In the genomic region with DNA sequence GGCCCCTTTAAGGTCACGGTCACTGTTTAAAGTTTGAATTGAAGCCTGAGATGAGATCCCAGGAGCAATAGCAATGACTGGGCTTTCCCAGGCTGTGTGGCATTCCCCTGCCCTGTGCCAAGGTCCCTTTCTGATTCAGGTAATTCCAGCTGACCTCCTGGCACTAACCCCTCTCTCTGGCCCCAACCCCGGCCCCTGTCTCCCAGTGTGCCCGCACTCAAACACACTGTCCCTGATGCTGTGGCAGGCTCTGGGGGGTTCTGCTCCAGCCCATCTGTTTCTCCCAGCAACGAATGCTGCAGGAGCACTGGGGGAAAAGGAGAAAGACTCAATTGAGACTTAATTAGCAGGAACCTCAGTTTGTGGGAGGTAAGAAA, we compare ENCODE assay signal across 18 cellular contexts.
A peak's percentile ranks its signal among the peaks of the same experiment; 100 is the strongest.
DNase-seq lines count a peak whose midpoint lies in the region; TF ChIP-seq lines count a peak whose summit lies in the region.
"Had no signal": no experiment of that assay in that cellular context is flagged by ENCODE, and none has a peak within 500 bp of the region (broad histone marks: within the 10 kb centered on the region; RNA-seq: fewer than 3 reads in every experiment).

No MANE protein-coding gene starts in this region.

- intact Hi-C loops in activated T-helper 2 cell treated with anti-CD3 and anti-CD28 coated beads, Interferon-gamma antibody, Interleukin-2, Interleukin-4, amounts not matched to agents 10 μg/mL and 5 μg/mL and 100 μg/mL, durations not matched to agents 14 hours and 24 hours and 36 hours (cut with micrococcal nuclease): no loop called here
- intact Hi-C loops in stomach (cut with DNase I; ENCODE audit: low total_unique reads): no loop called here

- H4K8ac ChIP-seq in neuronal stem cell (ENCODE audit: low read depth, low read length): no peak overlapping the region

- H2AFZ ChIP-seq in neuronal stem cell (ENCODE audit: low read length): peak overlapping the region; percentile 84
- H2AFZ ChIP-seq: PC-9 had no signal

- peak overlapping the region; percentile 37 for H3K27ac Mint-ChIP-seq in activated T-helper 2 cell treated with anti-CD3 and anti-CD28 coated beads, Interferon-gamma antibody, Interleukin-2, Interleukin-4, amounts not matched to agents 10 μg/mL and 5 μg/mL and 100 μg/mL, durations not matched to agents 14 hours and 24 hours and 36 hours
- H3K27ac Mint-ChIP-seq: CD14-positive monocyte had no signal

- no peak overlapping the region for H2AK5ac ChIP-seq in neuronal stem cell (ENCODE audit: low read depth, low read length)

- no peak overlapping the region for H3K4ac ChIP-seq in neuronal stem cell (ENCODE audit: low read length)

- no peak for TF ChIP-seq EP300 in stomach (IDR thresholded peaks at IDR 0.05)

- no peak overlapping the region for H2BK5ac ChIP-seq in neuronal stem cell (ENCODE audit: low read length)

- H3K36me3 ChIP-seq in right atrium auricular region: no peaks in the 10 kb centered on the region
- H3K36me3 ChIP-seq in neuronal stem cell (replicated peaks in 1 of 2; ENCODE audit: control insufficient read depth in 2 of 2, insufficient read depth in 2 of 2, low read length in 2 of 2): no peaks in the 10 kb centered on the region
- no peaks in the 10 kb centered on the region for H3K36me3 ChIP-seq in stomach
- H3K36me3 ChIP-seq: MG63 had no signal

- no peak overlapping the region for H3K9ac ChIP-seq in neuronal stem cell (ENCODE audit: low read depth, low read length, poor library complexity)

- WGBS in neuronal stem cell (ENCODE audit: extremely low coverage in 2 of 2, insufficient read length in 2 of 2, insufficient replicate concordance in 1 of 2), 2 donors: no CpG with 5 or more reads among the region's 4 CpGs
- WGBS in stomach, 5 donors: 68 to 85% (median 81%) methylated on average over 4 of the region's 4 CpGs

- TF ChIP-seq POLR2A in stomach (IDR thresholded peaks at IDR 0.05): no peak

- no peaks in the 10 kb centered on the region for H3K27me3 Mint-ChIP-seq in activated T-helper 2 cell treated with anti-CD3 and anti-CD28 coated beads, Interferon-gamma antibody, Interleukin-2, Interleukin-4, amounts not matched to agents 10 μg/mL and 5 μg/mL and 100 μg/mL, durations not matched to agents 14 hours and 24 hours and 36 hours (ENCODE audit: low read depth)

- peaks cover 23% of the 10 kb centered on the region for H3K4me1 Mint-ChIP-seq in activated T-helper 2 cell treated with anti-CD3 and anti-CD28 coated beads, Interferon-gamma antibody, Interleukin-2, Interleukin-4, amounts not matched to agents 10 μg/mL and 5 μg/mL and 100 μg/mL, durations not matched to agents 14 hours and 24 hours and 36 hours (ENCODE audit: low read depth)
- H3K4me1 Mint-ChIP-seq: CD14-positive monocyte had no signal

- H3K4me3 Mint-ChIP-seq in activated T-helper 2 cell treated with anti-CD3 and anti-CD28 coated beads, Interferon-gamma antibody, Interleukin-2, Interleukin-4, amounts not matched to agents 10 μg/mL and 5 μg/mL and 100 μg/mL, durations not matched to agents 14 hours and 24 hours and 36 hours (ENCODE audit: low read depth): no peak overlapping the region
- H3K4me3 Mint-ChIP-seq: CD14-positive monocyte had no signal

- no peak overlapping the region for H2BK15ac ChIP-seq in neuronal stem cell (ENCODE audit: low read length)

- peak overlapping the region; percentile 31 to 48 for H3K4me3 ChIP-seq in right atrium auricular region
- no peak overlapping the region for H3K4me3 ChIP-seq in neuronal stem cell (ENCODE audit: low read length in 2 of 2)
- H3K4me3 ChIP-seq in stomach: no peak overlapping the region
- H3K4me3 ChIP-seq: K562, MG63, PC-9 had no signal

- no peaks in the 10 kb centered on the region for H3K79me1 ChIP-seq in neuronal stem cell (ENCODE audit: low read depth, low read length)

- H3K9me3 ChIP-seq in right atrium auricular region: no peaks in the 10 kb centered on the region
- H3K9me3 ChIP-seq in neuronal stem cell (replicated peaks in 1 of 2; ENCODE audit: control insufficient read depth in 2 of 2, insufficient read depth in 1 of 2, low read depth in 1 of 2, low read length in 2 of 2): no peaks in the 10 kb centered on the region
- H3K9me3 ChIP-seq in stomach: no peaks in the 10 kb centered on the region
- H3K9me3 ChIP-seq: MG63 had no signal

- no peak overlapping the region for H3K23ac ChIP-seq in neuronal stem cell (ENCODE audit: low read depth, low read length, poor library complexity)

- no peak overlapping the region for H4K91ac ChIP-seq in neuronal stem cell (ENCODE audit: low read depth, low read length, poor library complexity)

- no peak overlapping the region for H3K4me2 ChIP-seq in neuronal stem cell (ENCODE audit: insufficient read depth, low read length, poor library complexity, severe bottlenecking)
- H3K4me2 ChIP-seq: PC-9 had no signal

- H3K14ac ChIP-seq in neuronal stem cell (ENCODE audit: low read length): peak overlapping the region; percentile 67

- H3K27me3 ChIP-seq in right atrium auricular region: no peaks in the 10 kb centered on the region
- H3K27me3 ChIP-seq in neuronal stem cell (ENCODE audit: control insufficient read depth in 3 of 3, insufficient read depth in 3 of 3, low read depth in 1 of 3, low read length in 3 of 3): peaks cover 0 to 2% (median 0%) of the 10 kb centered on the region in 3 experiments
- H3K27me3 ChIP-seq in stomach: peaks cover 0 to 30% (median 0%) of the 10 kb centered on the region in 3 donors

- H3K4me1 ChIP-seq in right atrium auricular region: peaks cover 0 to 12% of the 10 kb centered on the region in 2 donors
- H3K4me1 ChIP-seq in neuronal stem cell (ENCODE audit: control insufficient read depth in 2 of 2, insufficient read depth in 1 of 2, low read depth in 1 of 2, low read length in 2 of 2): peaks cover 9 to 44% of the 10 kb centered on the region in 2 donors
- H3K4me1 ChIP-seq in stomach: no peaks in the 10 kb centered on the region

- H3K9me3 Mint-ChIP-seq in activated T-helper 2 cell treated with anti-CD3 and anti-CD28 coated beads, Interferon-gamma antibody, Interleukin-2, Interleukin-4, amounts not matched to agents 10 μg/mL and 5 μg/mL and 100 μg/mL, durations not matched to agents 14 hours and 24 hours and 36 hours: no peaks in the 10 kb centered on the region

- H2BK12ac ChIP-seq in neuronal stem cell (ENCODE audit: low read length): no peak overlapping the region

- no peak for TF ChIP-seq CTCF in right atrium auricular region (IDR thresholded peaks at IDR 0.05)
- TF ChIP-seq CTCF in stomach (IDR thresholded peaks at IDR 0.05): no peak

- H3K27ac ChIP-seq in right atrium auricular region: peak overlapping the region; percentile 78 to 87
- no peak overlapping the region for H3K27ac ChIP-seq in neuronal stem cell (replicated peaks; ENCODE audit: low read length)
- no peak overlapping the region for H3K27ac ChIP-seq in stomach
- H3K27ac ChIP-seq: PC-9 had no signal

- no peaks in the 10 kb centered on the region for H3K36me3 Mint-ChIP-seq in activated T-helper 2 cell treated with anti-CD3 and anti-CD28 coated beads, Interferon-gamma antibody, Interleukin-2, Interleukin-4, amounts not matched to agents 10 μg/mL and 5 μg/mL and 100 μg/mL, durations not matched to agents 14 hours and 24 hours and 36 hours (ENCODE audit: low read depth)
- H3K36me3 Mint-ChIP-seq: CD14-positive monocyte had no signal

- no peak overlapping the region for H2BK120ac ChIP-seq in neuronal stem cell (ENCODE audit: low read depth, low read length)

- DNase-seq in NCI-H82 (lab: John Stamatoyannopoulos, UW) (peak; percentile 30), NCI-H82 treated with DMSO at 0.1 percent for 48 hours (lab: John Stamatoyannopoulos, UW; ENCODE audit: unreplicated experiment) (no peak), right atrium auricular region (ENCODE audit: low spot score) (no peak), neuronal stem cell (ENCODE audit: low spot score) (no peak), hippocampal formation (lab: John Stamatoyannopoulos, UW) (no peak), stomach (no peak), 8988T (no peak)
- no peak for DNase-seq in activated T-helper 2 cell treated with anti-CD3 and anti-CD28 coated beads, Interferon-gamma antibody, Interleukin-2, Interleukin-4, amounts not matched to agents 10 μg/mL and 5 μg/mL and 100 μg/mL, durations not matched to agents 14 hours and 24 hours and 36 hours (ENCODE audit: low spot score)
- DNase-seq: EL, MG63, NCI-H1417, NCI-H1694 treated with DMSO at 0.1 percent for 48 hours, NCI-H446, NCI-H69, PC-9, RPMI8226 had no signal

- H3K18ac ChIP-seq in neuronal stem cell (ENCODE audit: low read length): no peak overlapping the region

Comparison
In these comparisons a context has a peak if more than half of its experiments do, and no peak if none do; other contexts are left out.
1. H3K27ac ChIP-seq: peak in right atrium auricular region (2 of 2); none in neuronal stem cell (single experiment) and stomach (0 of 5).
2. H3K4me3 ChIP-seq: peak in right atrium auricular region (2 of 2); none in neuronal stem cell (0 of 2) and stomach (0 of 4).